8 cellular contexts compared by ENCODE assay signal in genomic region chr10:99612167-99612831, GRCh38. TPM values are rescaled to one million over a fixed set of nuclear protein-coding genes. Genes with fewer than 3 reads are reported as not detected.
DNase-seq lines count a peak whose midpoint lies in the region; ATAC-seq and TF ChIP-seq lines count a peak whose summit lies in the region.

No MANE protein-coding gene starts in this region.

- peaks cover 18% of the 10 kb centered on the region for H3K36me3 Mint-ChIP-seq in activated naive CD4-positive, alpha-beta T cell treated with anti-CD3 and anti-CD28 coated beads for 36 hours (ENCODE audit: low read depth)

- intact Hi-C loops in activated naive CD4-positive, alpha-beta T cell treated with anti-CD3 and anti-CD28 coated beads for 36 hours (cut with micrococcal nuclease): loop anchor here (1.0 to 10.0 kb wide), 4 partner anchors 52 to 1167 kb away; partner anchors contain the start of gene HPS1
- intact Hi-C loops in Panc1 (cut with micrococcal nuclease; ENCODE audit: unreplicated experiment): loop anchor here (1.0 to 2.0 kb wide), 3 partner anchors 52 to 219 kb away; no protein-coding TSS in a partner anchor

- H3K4me3 Mint-ChIP-seq in activated naive CD4-positive, alpha-beta T cell treated with anti-CD3 and anti-CD28 coated beads for 36 hours: no peak overlapping the region

- no peaks in the 10 kb centered on the region for H3K9me3 ChIP-seq in Panc1 (ENCODE audit: control insufficient read depth, insufficient read depth, low read depth, low read length)

- H3K27me3 ChIP-seq in Panc1 (ENCODE audit: control insufficient read depth, insufficient read depth, low read length): no peaks in the 10 kb centered on the region

- H3K27me3 Mint-ChIP-seq in activated naive CD4-positive, alpha-beta T cell treated with anti-CD3 and anti-CD28 coated beads for 36 hours (ENCODE audit: low read depth): no peaks in the 10 kb centered on the region

- H3K36me3 ChIP-seq in Panc1 (ENCODE audit: control insufficient read depth, insufficient read depth, low read length): no peaks in the 10 kb centered on the region; the same call in 1 of the 2 replicates

- no peak overlapping the region for H3K27ac ChIP-seq in Panc1 (ENCODE audit: low read length)

- H3K27ac Mint-ChIP-seq in activated naive CD4-positive, alpha-beta T cell treated with anti-CD3 and anti-CD28 coated beads for 36 hours: peak overlapping the region; percentile 33

- BruUV-seq in Panc1 (replicated peaks; lab: Mats Ljungman, UMichigan): no TSS peak

- peaks cover 30% of the 10 kb centered on the region for H3K4me1 Mint-ChIP-seq in activated naive CD4-positive, alpha-beta T cell treated with anti-CD3 and anti-CD28 coated beads for 36 hours (ENCODE audit: low read depth)

- CTCF ChIA-PET in activated naive CD4-positive, alpha-beta T cell treated with anti-CD3 and anti-CD28 coated beads for 36 hours (lab: Charles Lee): interaction anchor here (0.6 to 7.6 kb wide), 20 partner anchors 10 to 182 kb away, joined by 3 to 57 read pairs (median 4); partner anchors contain the start of genes COX15, CUTC, ENTPD7 and GOT1
- CTCF ChIA-PET in Panc1 (lab: Charles Lee): interaction anchor here (1.0 to 1.6 kb wide), 2 partner anchors 176 to 181 kb away, joined by 3 to 14 read pairs; partner anchors contain the start of gene GOT1

- no peaks in the 10 kb centered on the region for H3K9me3 Mint-ChIP-seq in activated naive CD4-positive, alpha-beta T cell treated with anti-CD3 and anti-CD28 coated beads for 36 hours

- POLR2A ChIA-PET in Panc1 (lab: Charles Lee): no interaction called here

- TF ChIP-seq CTCF in Panc1 (IDR thresholded peaks at IDR 0.05): peak; percentile 93
- TF ChIP-seq CTCF in cardiac fibroblast (IDR thresholded peaks at IDR 0.05; ENCODE audit: low read depth, low read length): peak; percentile 82

- DNase-seq in activated naive CD4-positive, alpha-beta T cell treated with anti-CD3 and anti-CD28 coated beads for 36 hours: peak; percentile 31
- no peak for DNase-seq in activated naive CD4-positive, alpha-beta T cell (lab: John Stamatoyannopoulos, UW)
- DNase-seq in HS-5 (ENCODE audit: low read depth): peak; percentile 47
- DNase-seq in Panc1 (ENCODE audit: low read depth, low spot score): peak; percentile 48
- DNase-seq in cardiac fibroblast (ENCODE audit: low read depth in 2 of 2): peak; percentile 74 to 75
- DNase-seq in kidney glomerular epithelial cell (lab: John Stamatoyannopoulos, UW): peak; percentile 56
- DNase-seq in superior temporal gyrus (ENCODE audit: extremely low spot score): peak; percentile 85

- peak; percentile 82 for ATAC-seq in Panc1
- ATAC-seq in HG02981 (IDR thresholded peaks at IDR 0.05; ENCODE audit: unreplicated experiment): no peak

- peaks cover 2% of the 10 kb centered on the region for H3K4me1 ChIP-seq in Panc1 (ENCODE audit: control insufficient read depth, insufficient read depth, low read length)

- in situ Hi-C loops in Panc1 (cut with HindIII; ENCODE audit: low pct_unique_long_range_greater_than_20kb, low sequenced_read_pairs): no loop called here

- H3K4me3 ChIP-seq in Panc1 (ENCODE audit: low read depth in 2 of 2, low read length in 2 of 2) (no peak overlapping the region), cardiac fibroblast (replicated peaks in 1 of 2; ENCODE audit: low read depth in 2 of 2, low read length in 2 of 2) (no peak overlapping the region)

RNA-seq across cellular contexts. Expression of gene SLC25A28, which starts 7.9 kb away (rescaled TPM):
- total RNA-seq in activated naive CD4-positive, alpha-beta T cell treated with anti-CD3 and anti-CD28 coated beads for 36 hours: 10 to 100 TPM; 66.3 to 72.8 TPM
- total RNA-seq in Panc1 (2021; ENCODE audit: unreplicated experiment): 42.8 TPM
- polyA plus RNA-seq in Panc1 (2012; ENCODE audit: insufficient read length): 44.8 TPM

RNA-seq across cellular contexts. Expression of gene ENTPD7, which starts 47.0 kb away (rescaled TPM):
- 1 to 10 TPM; 1.2 to 1.4 TPM for total RNA-seq in activated naive CD4-positive, alpha-beta T cell treated with anti-CD3 and anti-CD28 coated beads for 36 hours
- 15.9 TPM for total RNA-seq in Panc1 (2021; ENCODE audit: unreplicated experiment)
- 5.4 TPM for polyA plus RNA-seq in Panc1 (2012; ENCODE audit: insufficient read length)

Comparison
In these comparisons a context has a peak if more than half of its experiments do, and no peak if none do; other contexts are left out.
1. DNase-seq: peak in activated naive CD4-positive, alpha-beta T cell treated with anti-CD3 and anti-CD28 coated beads for 36 hours (single experiment), HS-5 (single experiment), Panc1 (single experiment), cardiac fibroblast (2 of 2), kidney glomerular epithelial cell (single experiment) and superior temporal gyrus (single experiment); none in activated naive CD4-positive, alpha-beta T cell (0 of 4).